ENCODE assay signal across 1 cellular context in the genomic region with DNA sequence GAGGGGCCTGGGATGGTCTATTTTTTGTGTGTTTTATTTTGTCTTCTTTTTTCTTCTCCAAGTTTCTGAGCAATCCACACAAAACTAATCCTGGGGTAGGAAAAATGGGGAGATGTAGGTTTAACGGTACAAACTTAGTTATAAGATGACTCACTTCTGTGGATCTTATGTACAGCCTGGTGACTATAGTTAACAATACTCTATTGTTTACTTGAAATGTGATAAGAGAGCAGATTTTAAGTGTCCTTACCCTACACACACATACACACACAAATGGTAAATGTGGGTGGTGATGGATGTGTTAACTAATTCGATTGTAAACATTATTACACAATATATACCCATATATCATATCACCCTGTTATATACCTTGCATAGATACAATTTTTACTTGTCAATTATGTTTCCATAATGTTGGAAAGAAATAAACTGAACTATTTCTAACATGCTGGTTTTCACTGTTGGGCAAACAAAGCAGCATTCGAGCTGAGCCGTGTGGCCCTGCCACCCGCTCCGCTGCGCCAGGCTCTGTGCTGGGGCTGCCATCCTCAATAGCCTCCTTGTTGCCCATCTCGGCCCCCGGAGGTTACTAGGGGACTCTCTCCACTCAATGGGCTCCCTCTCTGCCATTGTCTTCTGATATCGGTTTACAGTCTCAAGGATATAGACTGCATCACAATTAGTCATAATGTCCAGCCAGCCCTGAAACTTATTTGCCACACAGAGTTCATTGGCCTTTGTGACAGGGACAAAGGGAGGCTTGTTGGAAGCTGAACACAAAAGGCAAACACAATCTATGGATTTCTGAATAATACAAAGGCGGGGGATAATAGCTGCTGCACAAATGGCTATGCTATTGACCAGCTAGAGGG.
TF ChIP-seq lines count a peak whose summit lies in the region.

No MANE protein-coding gene starts in this region.

TF ChIP-seq in HepG2, 621 proteins besides CTCF, POLR2A, EP300 and RAD21:
- no peak for TF ChIP-seq ZNF17 (CRISPR knock-in tag; IDR thresholded peaks at IDR 0.05)
- TF ChIP-seq CEBPB (IDR thresholded peaks at IDR 0.05; ENCODE audit: borderline replicate concordance, low read depth, low read length) = peak; percentile 37; the same call in 1 of the 2 replicates
- no peak for TF ChIP-seq SOX13 (IDR thresholded peaks at IDR 0.05)
- TF ChIP-seq SOX13 (CRISPR knock-in tag; conservative IDR thresholded peaks at IDR 0.05 in 1 of 2, IDR thresholded peaks at IDR 0.05 in 1 of 2) = peak in 1 of 2 experiments; percentile 29; a peak in 1 of 4 replicates
